ENCODE assay signal across 8 cellular contexts in the genomic region with DNA sequence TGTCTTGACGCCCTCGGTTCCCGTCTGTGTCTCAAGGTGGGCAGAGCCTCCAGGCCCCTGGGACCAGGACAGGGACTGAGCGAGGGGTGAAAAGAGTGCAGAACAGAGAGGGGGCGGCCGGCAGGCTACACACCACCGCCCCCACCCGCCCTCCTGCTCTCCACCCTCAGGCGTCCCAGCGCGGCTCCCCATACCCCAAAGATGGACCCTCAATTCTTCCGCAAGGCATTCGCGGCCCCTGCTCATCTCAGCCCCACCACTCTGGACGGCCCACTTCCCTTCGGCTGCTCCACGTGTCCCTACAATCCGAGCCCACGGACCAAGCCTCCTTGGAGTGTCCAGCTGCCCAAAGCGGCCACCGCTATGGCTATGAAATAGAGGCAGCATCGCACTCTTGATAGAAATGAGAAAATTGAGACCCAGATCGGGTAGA. TPM values are rescaled to one million over a fixed set of nuclear protein-coding genes. Genes with fewer than 3 reads are reported as not detected.
A peak's percentile ranks its signal among the peaks of the same experiment; 100 is the strongest.
DNase-seq lines count a peak whose midpoint lies in the region; ATAC-seq and TF ChIP-seq lines count a peak whose summit lies in the region.

No MANE protein-coding gene starts in this region.

- no peak for ATAC-seq in HG02938 (IDR thresholded peaks at IDR 0.05; ENCODE audit: unreplicated experiment)

- H3K4me1 ChIP-seq in SJSA1 (replicated peaks), result peaks cover 19% of the 10 kb centered on the region
- peaks cover 0 to 70% (median 59%) of the 10 kb centered on the region in 4 donors for H3K4me1 ChIP-seq in sigmoid colon

- H3K4me3 ChIP-seq in GM12875 (ENCODE audit: low read depth, low read length) (peak overlapping the region; percentile 86), SJSA1 (peak overlapping the region; percentile 57), fibroblast of the aortic adventitia (ENCODE audit: low read depth, low read length) (peak overlapping the region; percentile 90), sigmoid colon (peak overlapping the region in 3 of 4 donors; percentile 74 to 80 (median 75))

- intact Hi-C loops in sigmoid colon (cut with DNase I), result loop anchor here (5.0 kb wide), 1 partner anchor 236 kb away; the partner anchor contains the start of genes IZUMO4 and MOB3A

- no peak for TF ChIP-seq CTCF in GM12875 (IDR thresholded peaks at IDR 0.05; ENCODE audit: borderline replicate concordance, insufficient read depth, low read depth, low read length)
- no peak for TF ChIP-seq CTCF in fibroblast of the aortic adventitia (IDR thresholded peaks at IDR 0.05; ENCODE audit: insufficient read depth, low read length)
- TF ChIP-seq CTCF in sigmoid colon (IDR thresholded peaks at IDR 0.05), result no peak

- no peak for TF ChIP-seq EP300 in sigmoid colon (IDR thresholded peaks at IDR 0.05)

- H3K27me3 ChIP-seq in SJSA1 (replicated peaks) (no peaks in the 10 kb centered on the region), sigmoid colon (peaks cover 0 to 41% (median 12%) of the 10 kb centered on the region in 3 donors)

- WGBS in sigmoid colon, 2 donors, result 13 to 44% methylated on average over 23 of the region's 23 CpGs

- H3K27ac ChIP-seq in SJSA1 (no peak overlapping the region), sigmoid colon (peak overlapping the region; percentile 57 to 84 (median 83))

- H3K36me3 ChIP-seq in SJSA1 (peaks cover 2% of the 10 kb centered on the region), sigmoid colon (no peaks in the 10 kb centered on the region)

- DNase-seq in SJSA1 (ENCODE audit: low read depth in 1 of 2, low spot score in 2 of 2) (no peak), fibroblast of the aortic adventitia (ENCODE audit: low read depth) (no peak), sigmoid colon (no peak), D341Med (ENCODE audit: low spot score) (no peak), NCI-H2171 treated with DMSO at 0.1 percent for 48 hours (lab: John Stamatoyannopoulos, UW) (no peak)
- no peak for DNase-seq in stimulated activated CD4-positive, alpha-beta T cell treated with anti-CD3 and anti-CD28 coated beads, Interleukin-4, amount 100 ng/mL, for 1 hour

- H3K9me3 ChIP-seq in SJSA1 (replicated peaks) (no peaks in the 10 kb centered on the region), sigmoid colon (no peaks in the 10 kb centered on the region)

- no peak for TF ChIP-seq POLR2A in sigmoid colon (IDR thresholded peaks at IDR 0.05)

RNA-seq across cellular contexts. Expression of gene KLF16, which starts 1.8 kb away (rescaled TPM):
- total RNA-seq in SJSA1 (2014; rRNA removed; shearing (Covaris generic)), result 5.6 and 8.7 TPM in 2 replicates
- total RNA-seq in fibroblast of the aortic adventitia (ENCODE audit: low replicate concordance) (6.5 and 7.3 TPM in 2 replicates), sigmoid colon (10 to 100 TPM in 1 of 4 donors, 1 to 10 TPM in 3; 2.1 to 10.3 (median 4.4) TPM)
- polyA plus RNA-seq in sigmoid colon, result 10 to 100 TPM in 2 of 3 donors, 1 to 10 TPM in 1; 8.4 to 20.5 (median 12.5) TPM

RNA-seq across cellular contexts. Expression of gene REXO1, which starts 13.3 kb away (rescaled TPM):
- 14.1 and 36.2 TPM in 2 replicates for total RNA-seq in SJSA1 (2014; rRNA removed; shearing (Covaris generic))
- total RNA-seq in fibroblast of the aortic adventitia (ENCODE audit: low replicate concordance) (9.0 and 13.0 TPM in 2 replicates), sigmoid colon (10 to 100 TPM in 2 of 4 donors, 1 to 10 TPM in 2; 8.6 to 61.8 (median 13.1) TPM)
- polyA plus RNA-seq in sigmoid colon, result 10 to 100 TPM in 2 of 3 donors, 1 to 10 TPM in 1; 9.0 to 34.6 (median 11.1) TPM

RNA-seq across cellular contexts. Expression of gene ABHD17A, which starts 23.7 kb away (rescaled TPM):
- total RNA-seq in SJSA1 (2014; rRNA removed; shearing (Covaris generic)), result 91.9 and 101 TPM in 2 replicates
- total RNA-seq in fibroblast of the aortic adventitia (ENCODE audit: low replicate concordance) (48.0 and 51.2 TPM in 2 replicates), sigmoid colon (10 to 100 TPM; 86.6 to 97.1 (median 92.7) TPM)
- 10 to 100 TPM; 60.7 to 76.3 (median 69.4) TPM for polyA plus RNA-seq in sigmoid colon

RNA-seq across cellular contexts. Expression of gene ADAT3, which starts 43.6 kb away (rescaled TPM):
- total RNA-seq in SJSA1 (2014; rRNA removed; shearing (Covaris generic)), result 2.4 and 9.1 TPM in 2 replicates
- 2.6 and 4.2 TPM in 2 replicates for total RNA-seq in fibroblast of the aortic adventitia (ENCODE audit: low replicate concordance)
- 1 to 10 TPM in 2 of 4 donors, under 1 TPM in 2; 0.33 to 6.2 (median 1.5) TPM for total RNA-seq in sigmoid colon
- 10 to 100 TPM in 2 of 3 donors, 1 to 10 TPM in 1; 6.6 to 17.4 (median 13.2) TPM for polyA plus RNA-seq in sigmoid colon

RNA-seq across cellular contexts. Expression of gene SCAMP4, which starts 43.6 kb away (rescaled TPM):
- 47.3 and 89.8 TPM in 2 replicates for total RNA-seq in SJSA1 (2014; rRNA removed; shearing (Covaris generic))
- total RNA-seq in fibroblast of the aortic adventitia (ENCODE audit: low replicate concordance), result 51.6 and 59.3 TPM in 2 replicates
- 10 to 100 TPM; 25.8 to 47.0 (median 31.0) TPM for total RNA-seq in sigmoid colon
- 10 to 100 TPM; 14.4 to 55.4 (median 16.6) TPM for polyA plus RNA-seq in sigmoid colon
